ENCODE assay signal across 30 cellular contexts in the genomic region with DNA sequence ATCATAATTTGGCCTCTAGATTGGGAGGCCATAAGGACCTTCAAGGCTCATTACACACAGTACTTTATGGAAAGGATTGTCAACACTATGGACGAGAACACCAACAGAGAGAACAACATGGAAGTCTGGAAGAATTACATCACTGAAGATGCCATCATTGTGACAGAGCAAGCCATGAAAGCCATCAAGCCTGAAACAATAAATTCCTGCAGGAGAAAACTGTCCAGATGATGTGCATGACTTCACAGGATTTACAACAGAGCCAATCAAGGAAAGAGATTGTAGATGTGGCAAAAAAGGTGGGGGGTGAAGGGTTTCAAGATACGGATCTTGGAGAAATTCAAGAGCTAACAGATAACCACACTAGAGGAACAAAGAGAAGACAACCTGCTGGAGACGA. TPM values are rescaled to one million over a fixed set of nuclear protein-coding genes. Genes with fewer than 3 reads are reported as not detected.
"Had no signal": no experiment of that assay in that cellular context is flagged by ENCODE, and none has a peak within 500 bp of the region (broad histone marks: within the 10 kb centered on the region; RNA-seq: fewer than 3 reads in every experiment).

No MANE protein-coding gene starts in this region.

- H3K4me2 ChIP-seq: smooth muscle cell had no signal

- ATAC-seq: esophagus mucosa; gastrocnemius medialis; left lobe of liver; naive thymus-derived CD4-positive, alpha-beta T cell; sciatic nerve had no signal

- H3K27ac Mint-ChIP-seq: dendritic cell treated with granulocyte-macrophage colony-stimulating factor and Interleukin-4, amounts not matched to agents 40 ng/mL and 50 ng/mL, for 4 days; endodermal cell; mesothelial cell of epicardium had no signal

- H3K4me3 Mint-ChIP-seq: dendritic cell treated with granulocyte-macrophage colony-stimulating factor and Interleukin-4, amounts not matched to agents 40 ng/mL and 50 ng/mL, for 4 days; endodermal cell; memory B cell; mesothelial cell of epicardium; naive thymus-derived CD4-positive, alpha-beta T cell; nephron had no signal

- DNase-seq: colonic mucosa; effector CD8-positive, alpha-beta T cell; endodermal cell; foreskin fibroblast; gastrocnemius medialis; head of caudate nucleus; naive thymus-derived CD4-positive, alpha-beta T cell; nucleus accumbens; retina; stimulated activated CD4-positive, alpha-beta T cell treated with anti-CD3 and anti-CD28 coated beads, Interleukin-12 subunit alpha, Interleukin-12 subunit beta, amount 100 ng/mL, for 4 hours; stimulated activated CD4-positive, alpha-beta T cell treated with anti-CD3 and anti-CD28 coated beads, Interleukin-1b, Interleukin-23, amount 100 ng/mL, for 48 hours; stimulated activated CD4-positive, alpha-beta T cell treated with anti-CD3 and anti-CD28 coated beads, Interleukin-4, amount 100 ng/mL, for 1 hour; stimulated activated CD8-positive, alpha-beta memory T cell treated with anti-CD3 and anti-CD28 coated beads, Interleukin-4, amount 100 ng/mL, for 48 hours; stimulated activated naive CD4-positive, alpha-beta T cell treated with Interleukin-2 at 50 U/mL for 16 hours; stomach; thyroid gland; trophoblast cell had no signal

- H3K9me3 Mint-ChIP-seq: dendritic cell treated with granulocyte-macrophage colony-stimulating factor and Interleukin-4, amounts not matched to agents 40 ng/mL and 50 ng/mL, for 4 days; endodermal cell; memory B cell; mesothelial cell of epicardium; naive thymus-derived CD4-positive, alpha-beta T cell; nephron had no signal

- H3K27me3 ChIP-seq: colonic mucosa, gastrocnemius medialis, stomach, thyroid gland, vagina had no signal

- H3K4me1 ChIP-seq: colonic mucosa, gastrocnemius medialis, prostate gland, thyroid gland, vagina had no signal

- H3K4me1 Mint-ChIP-seq: endodermal cell, mesothelial cell of epicardium, nephron had no signal

- H3K4me3 ChIP-seq: colonic mucosa, gastrocnemius medialis, lung, prostate gland, smooth muscle cell, stomach, thyroid gland, vagina had no signal

- H3K9me3 ChIP-seq: colonic mucosa, gastrocnemius medialis, prostate gland, stomach, thyroid gland, vagina had no signal

- H3K27ac ChIP-seq: colonic mucosa, epithelial cell of prostate, gastrocnemius medialis, prostate gland, stomach, thyroid gland, vagina had no signal

RNA-seq across cellular contexts. Expression of a gene that starts 15.9 kb away (rescaled TPM):
- total RNA-seq: glomerular endothelial cell, smooth muscle cell, vagina had no signal

RNA-seq across cellular contexts. Expression of a gene that starts 16.0 kb away (rescaled TPM):
- polyA plus RNA-seq: naive thymus-derived CD4-positive, alpha-beta T cell had no signal
